Comparison of ENCODE assay signal across 1 cellular context in the genomic region with DNA sequence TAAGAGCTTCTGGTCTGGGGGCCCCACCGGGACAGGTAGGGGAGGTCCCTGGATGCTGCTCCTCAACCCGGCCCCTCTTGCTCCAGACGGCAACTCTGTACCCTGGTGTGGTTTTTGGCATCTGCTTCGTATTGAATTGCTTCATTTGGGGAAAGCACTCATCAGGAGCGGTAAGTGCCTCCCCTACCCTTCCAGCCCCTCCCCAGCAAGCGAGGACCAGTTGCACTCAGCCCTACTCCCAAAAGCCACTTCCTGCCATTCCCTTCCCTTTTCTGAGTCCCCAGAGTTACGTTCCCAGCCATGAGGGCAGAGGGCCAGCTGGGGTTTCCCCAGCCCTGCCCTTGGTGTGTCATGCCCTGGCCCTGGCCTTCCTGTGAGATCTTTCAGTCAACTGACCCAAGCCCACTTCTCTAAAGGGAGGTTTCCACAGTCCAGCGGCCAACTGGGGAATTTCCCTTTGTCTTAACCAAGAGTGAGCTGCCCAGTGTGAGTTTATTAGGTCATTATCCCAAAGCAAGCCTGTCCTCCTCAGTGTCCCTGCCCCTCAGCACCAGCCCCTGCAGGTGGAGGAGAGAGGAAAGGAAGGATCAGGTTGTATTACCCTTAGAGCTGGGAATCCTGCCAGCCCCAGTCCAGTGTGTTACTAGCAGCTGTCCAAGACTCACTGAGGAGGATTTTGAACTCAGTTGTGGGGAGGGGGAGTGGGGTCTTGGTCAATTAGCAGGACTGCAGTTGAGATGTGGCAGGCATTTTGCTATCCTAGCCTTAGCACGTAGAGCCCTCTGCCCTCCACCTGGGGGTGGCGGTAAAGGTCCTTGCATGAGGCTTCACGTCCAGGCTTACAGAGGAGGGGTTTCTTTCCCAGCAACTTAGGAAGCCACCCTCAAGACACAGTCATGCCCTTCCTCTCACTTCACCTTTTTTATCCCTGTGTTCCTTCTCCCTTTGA.
TF ChIP-seq lines count a peak whose summit lies in the region.

No MANE protein-coding gene starts in this region.

TF ChIP-seq in HepG2, 621 proteins besides CTCF, POLR2A, EP300 and RAD21 (continued from another document):
- TF ChIP-seq, protein P1, sequence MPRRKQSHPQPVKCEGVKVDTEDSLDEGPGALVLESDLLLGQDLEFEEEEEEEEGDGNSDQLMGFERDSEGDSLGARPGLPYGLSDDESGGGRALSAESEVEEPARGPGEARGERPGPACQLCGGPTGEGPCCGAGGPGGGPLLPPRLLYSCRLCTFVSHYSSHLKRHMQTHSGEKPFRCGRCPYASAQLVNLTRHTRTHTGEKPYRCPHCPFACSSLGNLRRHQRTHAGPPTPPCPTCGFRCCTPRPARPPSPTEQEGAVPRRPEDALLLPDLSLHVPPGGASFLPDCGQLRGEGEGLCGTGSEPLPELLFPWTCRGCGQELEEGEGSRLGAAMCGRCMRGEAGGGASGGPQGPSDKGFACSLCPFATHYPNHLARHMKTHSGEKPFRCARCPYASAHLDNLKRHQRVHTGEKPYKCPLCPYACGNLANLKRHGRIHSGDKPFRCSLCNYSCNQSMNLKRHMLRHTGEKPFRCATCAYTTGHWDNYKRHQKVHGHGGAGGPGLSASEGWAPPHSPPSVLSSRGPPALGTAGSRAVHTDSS (CRISPR knock-in tag; conservative IDR thresholded peaks at IDR 0.05) = no peak
- TF ChIP-seq, protein P2, sequence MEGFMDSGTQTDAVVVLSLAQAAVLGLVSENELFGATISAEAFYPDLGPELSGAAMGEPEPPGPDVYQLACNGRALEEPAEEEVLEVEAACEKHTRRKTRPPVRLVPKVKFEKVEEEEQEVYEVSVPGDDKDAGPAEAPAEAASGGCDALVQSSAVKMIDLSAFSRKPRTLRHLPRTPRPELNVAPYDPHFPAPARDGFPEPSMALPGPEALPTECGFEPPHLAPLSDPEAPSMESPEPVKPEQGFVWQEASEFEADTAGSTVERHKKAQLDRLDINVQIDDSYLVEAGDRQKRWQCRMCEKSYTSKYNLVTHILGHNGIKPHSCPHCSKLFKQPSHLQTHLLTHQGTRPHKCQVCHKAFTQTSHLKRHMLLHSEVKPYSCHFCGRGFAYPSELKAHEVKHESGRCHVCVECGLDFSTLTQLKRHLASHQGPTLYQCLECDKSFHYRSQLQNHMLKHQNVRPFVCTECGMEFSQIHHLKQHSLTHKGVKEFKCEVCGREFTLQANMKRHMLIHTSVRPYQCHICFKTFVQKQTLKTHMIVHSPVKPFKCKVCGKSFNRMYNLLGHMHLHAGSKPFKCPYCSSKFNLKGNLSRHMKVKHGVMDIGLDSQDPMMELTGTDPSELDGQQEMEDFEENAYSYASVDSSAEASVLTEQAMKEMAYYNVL (CRISPR knock-in tag; IDR thresholded peaks at IDR 0.05; ENCODE audit: borderline replicate concordance) = peak; percentile 74; the same call in 1 of the 2 replicates
- TF ChIP-seq TARDBP (CRISPR knock-in tag; IDR thresholded peaks at IDR 0.05) (no peak), LCORL (IDR thresholded peaks at IDR 0.05) (no peak), LCORL (CRISPR knock-in tag; IDR thresholded peaks at IDR 0.05) (peak; percentile 92), MYC (CRISPR knock-in tag; IDR thresholded peaks at IDR 0.05; ENCODE audit: borderline replicate concordance) (no peak; the same call in 1 of the 2 replicates)
TF ChIP-seq in HepG2: peak in this region for 78.
